24 cellular contexts compared by ENCODE assay signal in genomic region chr17:2897605-2898004, GRCh38.
"Had no signal": no experiment of that assay in that cellular context is flagged by ENCODE, and none has a peak within 500 bp of the region (broad histone marks: within the 10 kb centered on the region; RNA-seq: fewer than 3 reads in every experiment).

No MANE protein-coding gene starts in this region.

- H3K36me3 Mint-ChIP-seq: activated CD8-positive, alpha-beta memory T cell treated with anti-CD3 and anti-CD28 coated beads, Interleukin-2, amount 10 ng/mL, durations not matched to agents 7 days and 5 days; activated naive CD4-positive, alpha-beta T cell treated with anti-CD3 and anti-CD28 coated beads, Interleukin-2, amount 50 U/mL, for 72 hours had no signal

- H3K27ac Mint-ChIP-seq: activated B cell treated with CpG ODN at 0.5 μM for 24 hours; activated CD4-positive, alpha-beta T cell treated with anti-CD3 and anti-CD28 coated beads, Interleukin-2, amount 10 ng/mL, durations not matched to agents 24 days and 14 days; activated CD8-positive, alpha-beta memory T cell treated with anti-CD3 and anti-CD28 coated beads, Interleukin-2, amount 10 ng/mL, durations not matched to agents 7 days and 5 days; activated naive CD4-positive, alpha-beta T cell treated with anti-CD3 and anti-CD28 coated beads, Interleukin-2, amount 50 U/mL, for 72 hours; activated naive CD8-positive, alpha-beta T cell treated with anti-CD3 and anti-CD28 coated beads, Interleukin-2, amount 50 U/mL, for 24 hours; activated T-cell treated with anti-CD3 and anti-CD28 coated beads, Interleukin-2, amount 50 U/mL, for 24 hours; activated T-helper 1 cell treated with anti-CD3 and anti-CD28 coated beads, Interleukin-12 subunit alpha, Interleukin-12 subunit beta, Interleukin-2, Interleukin-4 antibody, amounts not matched to agents 30 ng/mL and 10 ng/mL and 1 ng/mL, durations not matched to agents 14 hours and 24 hours and 36 hours; T-helper 17 cell had no signal

- ATAC-seq: activated CD8-positive, alpha-beta memory T cell treated with anti-CD3 and anti-CD28 coated beads, Interleukin-2, amount 10 ng/mL, durations not matched to agents 7 days and 5 days; activated naive CD4-positive, alpha-beta T cell treated with anti-CD3 and anti-CD28 coated beads, Interleukin-2, amount 50 U/mL, for 72 hours; activated naive CD8-positive, alpha-beta T cell treated with anti-CD3 and anti-CD28 coated beads, Interleukin-2, amount 50 U/mL, for 24 hours; T-helper 17 cell had no signal

- H3K9me3 ChIP-seq: MG63 had no signal

- H3K4me3 Mint-ChIP-seq: activated B cell treated with CpG ODN at 0.5 μM for 24 hours; activated CD4-positive, alpha-beta T cell treated with anti-CD3 and anti-CD28 coated beads, Interleukin-2, amount 10 ng/mL, durations not matched to agents 24 days and 14 days; activated CD8-positive, alpha-beta memory T cell treated with anti-CD3 and anti-CD28 coated beads, Interleukin-2, amount 10 ng/mL, durations not matched to agents 7 days and 5 days; activated naive CD8-positive, alpha-beta T cell treated with anti-CD3 and anti-CD28 coated beads, Interleukin-2, amount 50 U/mL, for 24 hours; activated T-cell treated with anti-CD3 and anti-CD28 coated beads, Interleukin-2, amount 50 U/mL, for 24 hours; activated T-helper 1 cell treated with anti-CD3 and anti-CD28 coated beads, Interleukin-12 subunit alpha, Interleukin-12 subunit beta, Interleukin-2, Interleukin-4 antibody, amounts not matched to agents 30 ng/mL and 10 ng/mL and 1 ng/mL, durations not matched to agents 14 hours and 24 hours and 36 hours; T-helper 17 cell had no signal

- H3K4me1 Mint-ChIP-seq: activated B cell treated with CpG ODN at 0.5 μM for 24 hours; activated CD4-positive, alpha-beta T cell treated with anti-CD3 and anti-CD28 coated beads, Interleukin-2, amount 10 ng/mL, durations not matched to agents 24 days and 14 days; activated CD8-positive, alpha-beta memory T cell treated with anti-CD3 and anti-CD28 coated beads, Interleukin-2, amount 10 ng/mL, durations not matched to agents 7 days and 5 days had no signal

- DNase-seq: activated B cell treated with CpG ODN at 0.5 μM for 24 hours; activated CD4-positive, alpha-beta T cell treated with anti-CD3 and anti-CD28 coated beads for 1 hour; activated CD4-positive, alpha-beta T cell treated with anti-CD3 and anti-CD28 coated beads, Interleukin-2, amount 10 ng/mL, durations not matched to agents 24 days and 14 days; activated CD4-positive, alpha-beta T cell treated with anti-CD3 and anti-CD28 coated beads, Interleukin-2, amount 50 U/mL, for 48 hours; activated CD8-positive, alpha-beta memory T cell treated with anti-CD3 and anti-CD28 coated beads, Interleukin-2, amount 10 ng/mL, durations not matched to agents 7 days and 5 days; activated effector memory CD4-positive, alpha-beta T cell treated with Interleukin-2 at 50 U/mL for 16 hours; activated naive CD4-positive, alpha-beta T cell; activated naive CD8-positive, alpha-beta T cell treated with anti-CD3 and anti-CD28 coated beads, Interleukin-2, amount 50 U/mL, for 24 hours; activated T-cell treated with anti-CD3 and anti-CD28 coated beads, Interleukin-2, amount 50 U/mL, for 24 hours; amygdala; brain microvascular endothelial cell; MG63; MV-4-11; NCI-H1092 treated with DMSO at 0.1 percent for 48 hours; NCI-H1436; NCI-H1694 treated with DMSO at 0.1 percent for 48 hours; NCI-H82; SIG-M5; T-helper 17 cell; T-helper 9 cell had no signal

- H3K9me3 Mint-ChIP-seq: activated B cell treated with CpG ODN at 0.5 μM for 24 hours; activated CD4-positive, alpha-beta T cell treated with anti-CD3 and anti-CD28 coated beads, Interleukin-2, amount 10 ng/mL, durations not matched to agents 24 days and 14 days; activated naive CD4-positive, alpha-beta T cell treated with anti-CD3 and anti-CD28 coated beads, Interleukin-2, amount 50 U/mL, for 72 hours; activated naive CD8-positive, alpha-beta T cell treated with anti-CD3 and anti-CD28 coated beads, Interleukin-2, amount 50 U/mL, for 24 hours; activated T-cell treated with anti-CD3 and anti-CD28 coated beads, Interleukin-2, amount 50 U/mL, for 24 hours; activated T-helper 1 cell treated with anti-CD3 and anti-CD28 coated beads, Interleukin-12 subunit alpha, Interleukin-12 subunit beta, Interleukin-2, Interleukin-4 antibody, amounts not matched to agents 30 ng/mL and 10 ng/mL and 1 ng/mL, durations not matched to agents 14 hours and 24 hours and 36 hours had no signal

- H3K4me3 ChIP-seq: cardiac muscle cell, MG63 had no signal

- H3K36me3 ChIP-seq: brain microvascular endothelial cell, cardiac muscle cell, MG63 had no signal

- H3K27me3 Mint-ChIP-seq: activated B cell treated with CpG ODN at 0.5 μM for 24 hours; activated CD4-positive, alpha-beta T cell treated with anti-CD3 and anti-CD28 coated beads, Interleukin-2, amount 10 ng/mL, durations not matched to agents 24 days and 14 days; activated CD8-positive, alpha-beta memory T cell treated with anti-CD3 and anti-CD28 coated beads, Interleukin-2, amount 10 ng/mL, durations not matched to agents 7 days and 5 days; activated naive CD8-positive, alpha-beta T cell treated with anti-CD3 and anti-CD28 coated beads, Interleukin-2, amount 50 U/mL, for 24 hours; activated T-cell treated with anti-CD3 and anti-CD28 coated beads, Interleukin-2, amount 50 U/mL, for 24 hours; T-helper 17 cell had no signal

- H3K27me3 ChIP-seq: brain microvascular endothelial cell, cardiac muscle cell, MG63 had no signal

- H3K27ac ChIP-seq: brain microvascular endothelial cell, cardiac muscle cell, KMS-11 had no signal
